In the genomic region with DNA sequence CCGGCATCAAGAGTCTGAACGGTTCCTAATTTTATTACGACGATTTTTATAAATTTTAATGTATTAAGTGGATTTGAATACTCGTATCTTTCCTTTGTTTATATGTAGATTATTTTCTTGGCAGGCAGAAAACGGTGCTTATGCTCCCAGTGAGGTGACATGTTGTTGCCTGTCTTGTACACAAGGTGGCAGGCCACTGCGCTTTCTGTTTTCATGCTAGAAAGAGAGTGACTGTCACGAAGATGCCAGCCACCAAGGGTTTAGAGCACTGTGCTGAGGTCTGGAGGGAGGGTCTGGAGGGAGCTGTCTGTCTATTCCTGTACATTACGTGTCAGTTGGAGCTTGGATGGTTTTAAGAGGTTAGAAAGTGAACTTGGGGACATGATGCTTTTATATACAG, we compare ENCODE assay signal across 8 cellular contexts.
DNase-seq lines count a peak whose midpoint lies in the region; ATAC-seq, FAIRE-seq and TF ChIP-seq lines count a peak whose summit lies in the region.

No MANE protein-coding gene starts in this region.

- no peaks in the 10 kb centered on the region for H3K79me2 ChIP-seq in PC-9 (ENCODE audit: low read depth)

- no peaks in the 10 kb centered on the region for H4K20me1 ChIP-seq in PC-9 (ENCODE audit: insufficient read depth)

- H3K27ac Mint-ChIP-seq in immature natural killer cell = no peak overlapping the region

- no peaks in the 10 kb centered on the region for H3K36me3 Mint-ChIP-seq in immature natural killer cell

- CTCF ChIA-PET in PC-9 (lab: Charles Lee) = no interaction called here

- peak; percentile 79 for ATAC-seq in HG03066 (IDR thresholded peaks at IDR 0.05; ENCODE audit: low read depth, unreplicated experiment)

- H3K36me3 ChIP-seq in PC-9 (ENCODE audit: low read depth) = no peaks in the 10 kb centered on the region

- H3K9me2 ChIP-seq in PC-9 (ENCODE audit: insufficient read depth) = no peaks in the 10 kb centered on the region

- FAIRE-seq in GM18507 (lab: Jason Lieb, UNC) = peak; percentile 81

- peak overlapping the region; percentile 39; the same call in 1 of the 2 replicates for H3K27ac ChIP-seq in PC-9

- no peaks in the 10 kb centered on the region for H3K27me3 ChIP-seq in PC-9 (ENCODE audit: insufficient read depth, low read depth)

- POLR2A ChIA-PET in PC-9 (lab: Charles Lee; ENCODE audit: unreplicated experiment) = no interaction called here

- H3K4me3 ChIP-seq in AG10803 (ENCODE audit: low read length) (no peak overlapping the region), PC-9 (no peak overlapping the region)

- H3K4me2 ChIP-seq in PC-9 = peak overlapping the region; percentile 21

- intact Hi-C loops in PC-9 (cut with micrococcal nuclease; ENCODE audit: unreplicated experiment) = loop anchor here (1.0 kb wide), 1 partner anchor 245 kb away; no protein-coding TSS in a partner anchor

- H3K9me3 Mint-ChIP-seq in immature natural killer cell = no peaks in the 10 kb centered on the region

- H3K9me3 ChIP-seq in PC-9 (ENCODE audit: insufficient read depth, low read depth) = no peaks in the 10 kb centered on the region

- H3K27me3 Mint-ChIP-seq in immature natural killer cell (ENCODE audit: low read depth in 3 of 3) = peaks cover 1 to 10% (median 4%) of the 10 kb centered on the region in 3 donors

- BruUV-seq in PC-9 (replicated peaks; lab: Mats Ljungman, UMichigan) = no TSS peak

- TF ChIP-seq CTCF in AG10803 (conservative IDR thresholded peaks at IDR 0.05; ENCODE audit: low read length) (peak; percentile 57), PC-9 (conservative IDR thresholded peaks at IDR 0.05) (peak; percentile 64)

- 0 out of 2 replicates have a peak, but pooled peaks cover 4% of the 10 kb centered on the region for H3F3A ChIP-seq in PC-9 (ENCODE audit: insufficient read depth, low read depth)

- DNase-seq in AG10803 (ENCODE audit: low read depth) (no peak), GM18507 (ENCODE audit: extremely low spot score, insufficient read length, low read depth) (peak; percentile 11), PC-9 (peak in 1 of 2 experiments; percentile 24), immature natural killer cell (peak; percentile 15 to 35 (median 19)), HuH-7.5 (ENCODE audit: low spot score) (no peak)
- peak; percentile 43 for DNase-seq in activated naive CD4-positive, alpha-beta T cell treated with anti-CD3 and anti-CD28 coated beads, Interleukin-2, amount 50 U/mL, for 16 hours
- peak in 2 of 3 experiments; percentile 7 to 10 for DNase-seq in stimulated activated CD4-positive, alpha-beta T cell treated with anti-CD3 and anti-CD28 coated beads, TNF-alpha, amount 100 ng/mL, for 4 hours (ENCODE audit: low read depth in 3 of 3)

- no peak overlapping the region for H2AFZ ChIP-seq in PC-9

- peaks cover 9% of the 10 kb centered on the region for H3K4me1 ChIP-seq in PC-9 (replicated peaks; ENCODE audit: insufficient read depth)

- H3K4me3 Mint-ChIP-seq in immature natural killer cell = no peak overlapping the region

- peaks cover 0 to 2% of the 10 kb centered on the region in 2 donors for H3K4me1 Mint-ChIP-seq in immature natural killer cell

Comparison
In these comparisons a context has a peak if more than half of its experiments do, and no peak if none do; other contexts are left out.
1. DNase-seq: peak in GM18507 (single experiment), activated naive CD4-positive, alpha-beta T cell treated with anti-CD3 and anti-CD28 coated beads, Interleukin-2, amount 50 U/mL, for 16 hours (single experiment), immature natural killer cell (3 of 3) and stimulated activated CD4-positive, alpha-beta T cell treated with anti-CD3 and anti-CD28 coated beads, TNF-alpha, amount 100 ng/mL, for 4 hours (2 of 3); none in AG10803 (single experiment) and HuH-7.5 (single experiment).